ENCODE assay signal across 4 cellular contexts in the genomic region with DNA sequence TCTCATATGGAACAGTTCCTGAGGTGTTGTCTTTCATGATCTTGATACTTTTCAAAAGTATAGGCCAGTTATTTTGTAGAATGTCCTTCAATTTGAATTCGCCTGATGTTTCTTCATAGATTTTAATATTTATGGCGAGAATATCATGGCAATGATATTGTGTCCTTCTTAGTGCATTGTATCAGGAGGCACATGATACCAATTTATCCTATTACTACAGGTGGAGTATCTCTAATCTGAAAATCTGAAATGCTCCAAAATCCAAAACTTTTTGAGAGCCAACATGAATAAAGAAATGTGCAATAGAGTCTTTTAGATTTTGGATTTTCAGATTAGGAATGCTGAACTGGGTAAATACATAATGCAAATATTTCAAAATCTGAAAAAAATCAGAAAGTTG.
"Had no signal": no experiment of that assay in that cellular context is flagged by ENCODE, and none has a peak within 500 bp of the region (broad histone marks: within the 10 kb centered on the region; RNA-seq: fewer than 3 reads in every experiment).

No MANE protein-coding gene starts in this region.

- H3K36me3 ChIP-seq: HAP-1 had no signal

- ATAC-seq: GM23338, HCT116 had no signal

- H3K9me3 ChIP-seq: HAP-1 had no signal

- H3K27ac ChIP-seq: GM23248 had no signal

- H3K4me1 ChIP-seq: HAP-1 had no signal

- H3K4me3 ChIP-seq: GM23248, GM23338, HAP-1 had no signal
